16 cellular contexts compared by ENCODE assay signal in genomic region chr1:29499101-29499650, GRCh38.
DNase-seq lines count a peak whose midpoint lies in the region; ATAC-seq lines count a peak whose summit lies in the region.
"Had no signal": no experiment of that assay in that cellular context is flagged by ENCODE, and none has a peak within 500 bp of the region (broad histone marks: within the 10 kb centered on the region; RNA-seq: fewer than 3 reads in every experiment).

No MANE protein-coding gene starts in this region.

- H3K9me3 Mint-ChIP-seq in activated CD8-positive, alpha-beta memory T cell treated with anti-CD3 and anti-CD28 coated beads, Interleukin-2, amount 10 ng/mL, durations not matched to agents 7 days and 5 days (ENCODE audit: low read depth): peaks cover 2% of the 10 kb centered on the region
- H3K9me3 Mint-ChIP-seq in stimulated activated memory B cell treated with anti-CD40 and anti-IgM and Interleukin-4, amounts not matched to agents 10 μg/mL and 1 μg/mL and 100 μg/mL, for 72 hours: peaks cover 3% of the 10 kb centered on the region

- H3K4me3 Mint-ChIP-seq in activated CD8-positive, alpha-beta memory T cell treated with anti-CD3 and anti-CD28 coated beads, Interleukin-2, amount 10 ng/mL, durations not matched to agents 7 days and 5 days: no peak overlapping the region
- no peak overlapping the region for H3K4me3 Mint-ChIP-seq in stimulated activated memory B cell treated with anti-CD40 and anti-IgM and Interleukin-4, amounts not matched to agents 10 μg/mL and 1 μg/mL and 100 μg/mL, for 72 hours

- H3K27me3 ChIP-seq in NT2/D1 (ENCODE audit: insufficient read depth, insufficient read length): no peaks in the 10 kb centered on the region

- H3K36me3 ChIP-seq in NT2/D1 (ENCODE audit: insufficient read depth, insufficient read length, low read length): no peaks in the 10 kb centered on the region
- H3K36me3 ChIP-seq: HAP-1 had no signal

- H3K27me3 Mint-ChIP-seq in activated CD8-positive, alpha-beta memory T cell treated with anti-CD3 and anti-CD28 coated beads, Interleukin-2, amount 10 ng/mL, durations not matched to agents 7 days and 5 days: peaks cover 4% of the 10 kb centered on the region
- H3K27me3 Mint-ChIP-seq in stimulated activated memory B cell treated with anti-CD40 and anti-IgM and Interleukin-4, amounts not matched to agents 10 μg/mL and 1 μg/mL and 100 μg/mL, for 72 hours: peaks cover 58% of the 10 kb centered on the region

- H3K36me3 Mint-ChIP-seq in activated CD8-positive, alpha-beta memory T cell treated with anti-CD3 and anti-CD28 coated beads, Interleukin-2, amount 10 ng/mL, durations not matched to agents 7 days and 5 days: no peaks in the 10 kb centered on the region
- no peaks in the 10 kb centered on the region for H3K36me3 Mint-ChIP-seq in stimulated activated memory B cell treated with anti-CD40 and anti-IgM and Interleukin-4, amounts not matched to agents 10 μg/mL and 1 μg/mL and 100 μg/mL, for 72 hours

- ATAC-seq in activated CD8-positive, alpha-beta memory T cell treated with anti-CD3 and anti-CD28 coated beads, Interleukin-2, amount 10 ng/mL, durations not matched to agents 7 days and 5 days: no peak
- peak; percentile 24 for ATAC-seq in stimulated activated memory B cell treated with anti-CD40 and anti-IgM and Interleukin-4, amounts not matched to agents 10 μg/mL and 1 μg/mL and 100 μg/mL, for 72 hours
- ATAC-seq in HG03196 (IDR thresholded peaks at IDR 0.05; ENCODE audit: unreplicated experiment): no peak

- H3K4me3 ChIP-seq in NT2/D1 (ENCODE audit: insufficient read length, low read depth): no peak overlapping the region
- H3K4me3 ChIP-seq: HAP-1 had no signal

- peaks cover 25% of the 10 kb centered on the region for H3K9me3 ChIP-seq in NT2/D1 (ENCODE audit: insufficient read depth, low read length)
- H3K9me3 ChIP-seq: HAP-1 had no signal

- H3K4me1 ChIP-seq in NT2/D1 (ENCODE audit: insufficient read depth, insufficient read length): peaks cover 47% of the 10 kb centered on the region

- DNase-seq in NT2/D1 (ENCODE audit: low read depth, low spot score) (no peak), mesenteric fat pad (ENCODE audit: low spot score) (peak; percentile 69), AML-193 (lab: John Stamatoyannopoulos, UW) (no peak)
- DNase-seq in activated CD8-positive, alpha-beta memory T cell treated with anti-CD3 and anti-CD28 coated beads, Interleukin-2, amount 10 ng/mL, durations not matched to agents 7 days and 5 days: peak; percentile 15
- DNase-seq in stimulated activated naive CD4-positive, alpha-beta T cell treated with Interleukin-2 at 50 U/mL for 16 hours (lab: John Stamatoyannopoulos, UW): no peak
- DNase-seq: ACHN, DMS79, MM.1S, NCI-H1092, NCI-H146, NCI-H2081 treated with DMSO at 0.1 percent for 48 hours, NCI-H446 treated with DMSO at 0.1 percent for 48 hours, Right ventricle myocardium superior had no signal

- peak overlapping the region; percentile 50 for H3K9ac ChIP-seq in NT2/D1 (ENCODE audit: insufficient read length, low read depth)

- CTCF ChIA-PET in activated CD8-positive, alpha-beta memory T cell treated with anti-CD3 and anti-CD28 coated beads, Interleukin-2, amount 10 ng/mL, durations not matched to agents 7 days and 5 days (lab: Charles Lee): no interaction called here

- no peak overlapping the region for H3K27ac Mint-ChIP-seq in activated CD8-positive, alpha-beta memory T cell treated with anti-CD3 and anti-CD28 coated beads, Interleukin-2, amount 10 ng/mL, durations not matched to agents 7 days and 5 days
- no peak overlapping the region for H3K27ac Mint-ChIP-seq in stimulated activated memory B cell treated with anti-CD40 and anti-IgM and Interleukin-4, amounts not matched to agents 10 μg/mL and 1 μg/mL and 100 μg/mL, for 72 hours

- H3K4me1 Mint-ChIP-seq in activated CD8-positive, alpha-beta memory T cell treated with anti-CD3 and anti-CD28 coated beads, Interleukin-2, amount 10 ng/mL, durations not matched to agents 7 days and 5 days: no peaks in the 10 kb centered on the region
- H3K4me1 Mint-ChIP-seq in stimulated activated memory B cell treated with anti-CD40 and anti-IgM and Interleukin-4, amounts not matched to agents 10 μg/mL and 1 μg/mL and 100 μg/mL, for 72 hours: no peaks in the 10 kb centered on the region

Comparison
In these comparisons a context has a peak if more than half of its experiments do, and no peak if none do; other contexts are left out.
1. DNase-seq: peak in activated CD8-positive, alpha-beta memory T cell treated with anti-CD3 and anti-CD28 coated beads, Interleukin-2, amount 10 ng/mL, durations not matched to agents 7 days and 5 days (single experiment) and mesenteric fat pad (single experiment); none in NT2/D1 (single experiment), AML-193 (0 of 2) and stimulated activated naive CD4-positive, alpha-beta T cell treated with Interleukin-2 at 50 U/mL for 16 hours (single experiment).